Comparison of ENCODE assay signal across 8 cellular contexts in the genomic region with DNA sequence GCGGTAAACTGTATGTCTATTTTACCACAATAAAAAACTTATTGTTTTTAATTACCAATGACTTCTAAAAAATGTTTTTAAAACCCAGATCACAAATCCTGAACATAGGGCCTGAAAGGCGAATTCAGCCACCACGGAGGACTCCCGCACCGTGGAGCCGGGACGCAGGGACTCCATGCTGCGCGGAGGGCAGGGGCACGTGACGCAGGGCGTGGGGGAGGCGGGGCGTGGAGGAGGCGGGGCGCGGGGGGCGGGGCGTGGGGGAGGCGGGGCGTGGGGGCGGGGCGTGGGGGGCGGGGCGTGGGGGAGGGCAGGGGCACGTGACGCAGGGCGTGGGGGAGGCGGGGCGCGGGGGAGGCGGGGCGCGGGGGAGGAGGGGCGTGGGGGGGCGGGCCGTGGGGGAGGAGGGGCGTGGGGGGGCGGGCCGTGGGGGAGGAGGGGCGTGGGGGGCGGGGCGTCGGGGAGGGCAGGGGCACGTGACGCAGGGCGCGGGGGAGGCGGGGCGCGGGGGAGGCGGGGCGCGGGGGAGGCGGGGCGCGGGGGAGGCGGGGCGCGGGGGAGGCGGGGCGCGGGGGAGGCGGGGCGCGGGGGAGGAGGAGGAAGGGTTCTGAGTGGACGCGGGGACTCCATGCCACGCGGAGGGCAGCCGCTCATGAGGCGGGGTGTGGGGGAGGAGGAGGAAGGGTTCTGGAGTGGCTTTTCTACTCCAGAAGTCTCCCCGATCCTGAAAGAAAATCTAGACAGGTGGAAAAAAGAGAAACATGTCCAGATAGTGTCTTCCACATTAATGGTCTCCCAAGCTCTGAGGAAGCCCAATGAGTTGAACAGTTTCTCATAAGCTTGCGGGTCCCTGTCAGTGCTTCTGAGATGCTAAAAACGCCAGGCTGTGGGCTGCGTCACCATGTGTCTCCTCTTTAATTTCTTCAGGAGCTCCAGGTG. TPM values are rescaled to one million over a fixed set of nuclear protein-coding genes. Genes with fewer than 3 reads are reported as not detected.
DNase-seq lines count a peak whose midpoint lies in the region; ATAC-seq and TF ChIP-seq lines count a peak whose summit lies in the region.

No MANE protein-coding gene starts in this region.

- no peaks in the 10 kb centered on the region for H3K36me3 ChIP-seq in right lobe of liver

- 5% methylated on average over 48 of the region's 76 CpGs for WGBS in right lobe of liver (ENCODE audit: insufficient coverage, low coverage, low lambda C conversion rate, missing lambda C conversion rate)

- CTCF ChIA-PET in activated CD4-positive, alpha-beta memory T cell treated with anti-CD3 and anti-CD28 coated beads, Interleukin-2, amount 10 ng/mL, durations not matched to agents 7 days and 5 days (lab: Charles Lee) = no interaction called here

- H3K36me3 Mint-ChIP-seq in activated CD4-positive, alpha-beta memory T cell treated with anti-CD3 and anti-CD28 coated beads, Interleukin-2, amount 10 ng/mL, durations not matched to agents 7 days and 5 days (ENCODE audit: low read depth) = peaks cover 13% of the 10 kb centered on the region

- no peak overlapping the region for H3K27ac Mint-ChIP-seq in activated CD4-positive, alpha-beta memory T cell treated with anti-CD3 and anti-CD28 coated beads, Interleukin-2, amount 10 ng/mL, durations not matched to agents 7 days and 5 days

- POLR2A ChIA-PET in activated CD4-positive, alpha-beta memory T cell treated with anti-CD3 and anti-CD28 coated beads, Interleukin-2, amount 10 ng/mL, durations not matched to agents 7 days and 5 days (lab: Charles Lee) = interaction anchor here (4.4 kb wide), 1 partner anchor 54 kb away, joined by 25 read pairs; a partner anchor contains a TSS

- TF ChIP-seq CTCF in dorsolateral prefrontal cortex (IDR thresholded peaks at IDR 0.05 in 54 of 56, conservative IDR thresholded peaks at IDR 0.05 in 2 of 56; ENCODE audit: low read depth in 1 of 56, partially characterized antibody in 56 of 56) (peak in 7 of 56 donors; percentile 6 to 37 (median 13)), right lobe of liver (IDR thresholded peaks at IDR 0.05) (no peak)

- peak; percentile 61 for DNase-seq in GDM1 (lab: John Stamatoyannopoulos, UW)
- DNase-seq in NCI-H2227 (lab: John Stamatoyannopoulos, UW; ENCODE audit: unreplicated experiment) = peak; percentile 62
- DNase-seq in activated CD4-positive, alpha-beta memory T cell treated with anti-CD3 and anti-CD28 coated beads, Interleukin-2, amount 10 ng/mL, durations not matched to agents 7 days and 5 days = peak; percentile 65
- DNase-seq in dorsolateral prefrontal cortex = peak; percentile 73 to 86 (median 82)
- DNase-seq in right lobe of liver = peak; percentile 90 to 92 (median 90)
- peak; percentile 67 to 70 for DNase-seq in stimulated activated CD4-positive, alpha-beta T cell treated with anti-CD3 and anti-CD28 coated beads, Interleukin-4, amount 100 ng/mL, for 4 hours
- DNase-seq in KG1 (lab: John Stamatoyannopoulos, UW) = no peak

- peak overlapping the region; percentile 61 for H3K4me3 Mint-ChIP-seq in activated CD4-positive, alpha-beta memory T cell treated with anti-CD3 and anti-CD28 coated beads, Interleukin-2, amount 10 ng/mL, durations not matched to agents 7 days and 5 days

- no peaks in the 10 kb centered on the region for H3K9me3 ChIP-seq in right lobe of liver

- H3K4me3 ChIP-seq in dorsolateral prefrontal cortex (peak overlapping the region; percentile 24 to 74 (median 57)), right lobe of liver (peak overlapping the region; percentile 50 to 61 (median 58))

- ATAC-seq in HG02623 (IDR thresholded peaks at IDR 0.05; ENCODE audit: unreplicated experiment) = peak; percentile 57
- peak; percentile 49 to 59 (median 54) for ATAC-seq in right lobe of liver

- peaks cover 0 to 19% (median 5%) of the 10 kb centered on the region in 4 donors for H3K4me1 ChIP-seq in right lobe of liver

- H3K27me3 ChIP-seq in dorsolateral prefrontal cortex (no peaks in the 10 kb centered on the region), right lobe of liver (no peaks in the 10 kb centered on the region)

- peaks cover 24% of the 10 kb centered on the region for H3K4me1 Mint-ChIP-seq in activated CD4-positive, alpha-beta memory T cell treated with anti-CD3 and anti-CD28 coated beads, Interleukin-2, amount 10 ng/mL, durations not matched to agents 7 days and 5 days

- intact Hi-C loops in dorsolateral prefrontal cortex (cut with DNase I) = loop anchor here (2.0 to 5.0 kb wide), 5 partner anchors 55 to 207 kb away; a partner anchor contains a TSS
- intact Hi-C loops in right lobe of liver (cut with DNase I) = no loop called here

- H3K27ac ChIP-seq in dorsolateral prefrontal cortex = peak overlapping the region in 58 of 59 donors; percentile 6 to 90 (median 80)
- peak overlapping the region; percentile 88 to 100 (median 99) for H3K27ac ChIP-seq in right lobe of liver

- H3K27me3 Mint-ChIP-seq in activated CD4-positive, alpha-beta memory T cell treated with anti-CD3 and anti-CD28 coated beads, Interleukin-2, amount 10 ng/mL, durations not matched to agents 7 days and 5 days = peaks cover 26% of the 10 kb centered on the region

- TF ChIP-seq POLR2A in right lobe of liver (IDR thresholded peaks at IDR 0.05) = peak; percentile 80

- peaks cover 22% of the 10 kb centered on the region for H3K9me3 Mint-ChIP-seq in activated CD4-positive, alpha-beta memory T cell treated with anti-CD3 and anti-CD28 coated beads, Interleukin-2, amount 10 ng/mL, durations not matched to agents 7 days and 5 days

RNA-seq across cellular contexts. Expression of a gene that starts 4.4 kb away (rescaled TPM):
- not detected for total RNA-seq in activated CD4-positive, alpha-beta memory T cell treated with anti-CD3 and anti-CD28 coated beads, Interleukin-2, amount 10 ng/mL, durations not matched to agents 7 days and 5 days
- total RNA-seq in dorsolateral prefrontal cortex = under 1 TPM in 6 of 120 experiments, not detected in 114; 0.24 to 0.48 (median 0.34) TPM
- 10 to 100 TPM; 11.2 to 71.2 (median 56.9) TPM for total RNA-seq in right lobe of liver

RNA-seq across cellular contexts. Expression of a gene that starts 31.5 kb away (rescaled TPM):
- not detected for total RNA-seq in activated CD4-positive, alpha-beta memory T cell treated with anti-CD3 and anti-CD28 coated beads, Interleukin-2, amount 10 ng/mL, durations not matched to agents 7 days and 5 days
- total RNA-seq in dorsolateral prefrontal cortex (1 to 10 TPM in 44 of 120 experiments, under 1 TPM in 58, not detected in 18; 0.29 to 7.1 (median 0.92) TPM), right lobe of liver (100 to 1,000 TPM; 108 to 157 (median 132) TPM)

RNA-seq across cellular contexts. Expression of a gene that starts 48.5 kb away (rescaled TPM):
- not detected for total RNA-seq in activated CD4-positive, alpha-beta memory T cell treated with anti-CD3 and anti-CD28 coated beads, Interleukin-2, amount 10 ng/mL, durations not matched to agents 7 days and 5 days
- total RNA-seq in dorsolateral prefrontal cortex (1 to 10 TPM in 87 of 120 experiments, under 1 TPM in 32, not detected in 1; 0.19 to 4.5 (median 1.5) TPM), right lobe of liver (100 to 1,000 TPM in 2 of 6 experiments, 10 to 100 TPM in 4; 42.9 to 147 (median 84.2) TPM)

RNA-seq across cellular contexts. Expression of a gene that starts 54.4 kb away (rescaled TPM):
- 10 to 100 TPM; 58.9 to 66.2 TPM for total RNA-seq in activated CD4-positive, alpha-beta memory T cell treated with anti-CD3 and anti-CD28 coated beads, Interleukin-2, amount 10 ng/mL, durations not matched to agents 7 days and 5 days
- total RNA-seq in dorsolateral prefrontal cortex (100 to 1,000 TPM in 1 of 120 experiments, 10 to 100 TPM in 119; 32.8 to 106 (median 48.0) TPM), right lobe of liver (10 to 100 TPM; 15.1 to 24.9 (median 19.4) TPM)

RNA-seq across cellular contexts. Expression of a gene that starts 55.3 kb away (rescaled TPM):
- total RNA-seq in activated CD4-positive, alpha-beta memory T cell treated with anti-CD3 and anti-CD28 coated beads, Interleukin-2, amount 10 ng/mL, durations not matched to agents 7 days and 5 days = 10 to 100 TPM; 67.2 to 68.8 TPM
- total RNA-seq in dorsolateral prefrontal cortex = 10 to 100 TPM; 32.7 to 59.3 (median 45.6) TPM
- 10 to 100 TPM; 29.2 to 75.8 (median 39.5) TPM for total RNA-seq in right lobe of liver

Comparison
In these comparisons a context has a peak if more than half of its experiments do, and no peak if none do; other contexts are left out.
1. RNA of a gene that starts 4.4 kb away (total RNA-seq): 11.2 to 71.2 TPM in right lobe of liver; not detected in activated CD4-positive, alpha-beta memory T cell treated with anti-CD3 and anti-CD28 coated beads, Interleukin-2, amount 10 ng/mL, durations not matched to agents 7 days and 5 days and 0.24 to 0.48 TPM in dorsolateral prefrontal cortex; every median in the first group is over 4 times any median in the second.
2. RNA of a gene that starts 31.5 kb away (total RNA-seq): 108 to 157 TPM in right lobe of liver; 0.29 to 7.1 TPM in dorsolateral prefrontal cortex and not detected in activated CD4-positive, alpha-beta memory T cell treated with anti-CD3 and anti-CD28 coated beads, Interleukin-2, amount 10 ng/mL, durations not matched to agents 7 days and 5 days; every median in the first group is over 10 times any median in the second.
3. RNA of a gene that starts 48.5 kb away (total RNA-seq): 42.9 to 147 TPM in right lobe of liver; 0.19 to 4.5 TPM in dorsolateral prefrontal cortex and not detected in activated CD4-positive, alpha-beta memory T cell treated with anti-CD3 and anti-CD28 coated beads, Interleukin-2, amount 10 ng/mL, durations not matched to agents 7 days and 5 days; every median in the first group is over 4 times any median in the second.
4. intact Hi-C loops: an anchor here in dorsolateral prefrontal cortex (2.0 to 5.0 kb wide); none called in right lobe of liver.